In genomic region chrX:134607523-134607922, GRCh38 we compare ENCODE assay signal across 29 cellular contexts. TPM values are rescaled to one million over a fixed set of nuclear protein-coding genes. Genes with fewer than 3 reads are reported as not detected.
"Had no signal": no experiment of that assay in that cellular context is flagged by ENCODE, and none has a peak within 500 bp of the region (broad histone marks: within the 10 kb centered on the region; RNA-seq: fewer than 3 reads in every experiment).

No MANE protein-coding gene starts in this region.

- H3K9me3 ChIP-seq: gastrocnemius medialis, ovary, psoas muscle, sigmoid colon, testis, tibial artery had no signal

- H2AFZ ChIP-seq: hepatocyte had no signal

- H3K27me3 ChIP-seq: gastrocnemius medialis, hepatocyte, ovary, sigmoid colon, testis, tibial artery had no signal

- H3K4me1 ChIP-seq: gastrocnemius medialis, testis had no signal

- ATAC-seq: esophagus mucosa; gastrocnemius medialis; left lobe of liver; natural killer cell; psoas muscle; right cardiac atrium; stimulated activated effector memory CD8-positive, alpha-beta T cell treated with anti-CD3 and anti-CD28 coated beads, Interleukin-12 subunit alpha, Interleukin-12 subunit beta, amount 100 ng/mL, for 72 hours had no signal

- DNase-seq: effector CD8-positive, alpha-beta T cell; endodermal cell; gastrocnemius medialis; head of caudate nucleus; kidney; natural killer cell; occipital lobe; ovary; psoas muscle; right cardiac atrium; sigmoid colon; stimulated activated CD4-positive, alpha-beta T cell treated with anti-CD3 and anti-CD28 coated beads, Interleukin-2, amount 100 ng/mL, for 24 hours; stimulated activated CD4-positive, alpha-beta T cell treated with anti-CD3 and anti-CD28 coated beads, Interleukin-4, amount 100 ng/mL, for 24 hours; stimulated activated naive CD4-positive, alpha-beta T cell treated with Interleukin-2 at 50 U/mL for 16 hours; substantia nigra; testis; tibial artery had no signal

- H3K36me3 ChIP-seq: gastrocnemius medialis, ovary, sigmoid colon, tibial artery had no signal

- H3K4me3 ChIP-seq: gastrocnemius medialis, hepatocyte, lung, ovary, psoas muscle, sigmoid colon, testis, tibial artery had no signal

- H3K79me2 ChIP-seq: hepatocyte had no signal

- H3K27ac ChIP-seq: epithelial cell of prostate, gastrocnemius medialis, hepatocyte, ovary, psoas muscle, sigmoid colon, testis, tibial artery had no signal

- H3K4me2 ChIP-seq: hepatocyte had no signal

RNA-seq across cellular contexts. Expression of gene PLAC1, which starts 50.7 kb away (rescaled TPM):
- total RNA-seq: endodermal cell, esophagus mucosa, gastrocnemius medialis, glomerular endothelial cell, kidney, left lobe of liver, liver, mononuclear cell, natural killer cell, occipital lobe, renal cortical epithelial cell, right cardiac atrium, skeletal muscle tissue had no signal
- polyA plus RNA-seq: liver, neural cell, right cardiac atrium had no signal
